8 cellular contexts compared by ENCODE assay signal in the genomic region with DNA sequence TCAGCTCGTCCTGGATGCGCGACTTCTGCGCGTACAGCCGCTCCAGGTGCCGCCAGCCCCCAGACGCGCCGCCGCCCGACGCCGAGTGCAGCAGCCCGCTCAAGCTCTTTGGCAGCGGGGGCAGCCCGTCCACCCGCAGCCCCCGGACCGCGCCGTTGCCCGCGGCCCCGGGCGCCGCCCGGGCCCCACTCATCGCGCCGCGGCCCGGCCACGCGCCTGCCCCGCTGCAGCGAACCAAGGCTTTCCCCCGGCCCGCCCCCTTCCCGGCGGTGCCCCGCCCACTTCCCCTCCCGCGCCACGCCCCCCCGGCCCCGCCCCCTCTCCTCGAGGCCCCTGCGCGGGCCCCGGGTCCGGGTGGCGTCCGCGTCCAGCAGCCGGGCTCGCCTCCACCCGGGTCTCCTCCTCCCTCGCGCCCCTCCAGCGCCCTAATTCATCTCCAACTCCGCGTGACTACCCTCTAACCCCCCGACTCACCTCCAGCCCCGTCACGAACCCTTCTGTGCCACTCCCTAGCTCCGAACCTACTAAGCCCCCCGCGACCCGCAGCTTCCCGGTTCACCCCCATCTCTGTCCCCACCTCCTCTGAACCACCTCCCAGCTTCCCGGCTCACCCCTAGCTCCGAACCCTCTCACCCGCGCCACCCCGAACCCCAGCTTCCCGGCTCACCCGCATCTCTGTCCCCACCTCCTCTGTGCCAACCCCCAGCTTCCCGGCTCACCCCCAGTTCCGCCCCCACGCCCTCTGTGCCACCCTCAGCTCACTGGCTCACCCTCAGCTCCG. TPM values are rescaled to one million over a fixed set of nuclear protein-coding genes. Genes with fewer than 3 reads are reported as not detected.
DNase-seq lines count a peak whose midpoint lies in the region; ATAC-seq and TF ChIP-seq lines count a peak whose summit lies in the region.

A gene (minus strand): TSS at position 236 of the 781 bp plus-strand sequence. CDS start 43 bp downstream, at position 193.

- peaks cover 4 to 8% of the 10 kb centered on the region in 2 donors for H3K27me3 Mint-ChIP-seq in natural killer cell (ENCODE audit: low read depth in 2 of 2)

- in situ Hi-C loops in HAP-1 (cut with MboI; ENCODE audit: low sequenced_read_pairs), result no loop called here

- H3K4me3 Mint-ChIP-seq in natural killer cell, result peak within 1 kb of the TSS; percentile 86

- TF ChIP-seq POLR2A in esophagus squamous epithelium (IDR thresholded peaks at IDR 0.05), result peak in 1 of 4 donors; percentile 49

- DNase-seq in GM12865 (ENCODE audit: low read depth) (peak; percentile 59), HAP-1 (ENCODE audit: low spot score in 2 of 2) (peak; percentile 18 to 80), NT2/D1 (ENCODE audit: low read depth, low spot score) (no peak), activated T-cell treated with anti-CD3 and anti-CD28 coated beads for 48 hours (ENCODE audit: low read depth) (peak; percentile 63), esophagus squamous epithelium (lab: John Stamatoyannopoulos, UW) (no peak), natural killer cell (peak; percentile 65), HPDE6-E6E7 (ENCODE audit: extremely low spot score) (no peak)
- peak; percentile 36 to 83 (median 69) for DNase-seq in stimulated activated naive CD4-positive, alpha-beta T cell (lab: John Stamatoyannopoulos, UW)

- intact Hi-C loops in esophagus squamous epithelium (cut with DNase I) (no loop called here), natural killer cell (cut with micrococcal nuclease) (loop anchor here (10.0 kb wide), 1 partner anchor 485 kb away; a partner anchor contains a TSS)

- H3K4me3 ChIP-seq in GM12865 (ENCODE audit: low read depth, low read length) (peak within 1 kb of the TSS; percentile 47), HAP-1 (peak within 1 kb of the TSS; percentile 73), NT2/D1 (ENCODE audit: insufficient read length, low read depth) (peak within 1 kb of the TSS; percentile 71), esophagus squamous epithelium (peak within 1 kb of the TSS; percentile 63 to 91 (median 88))

- TF ChIP-seq CTCF in GM12865 (IDR thresholded peaks at IDR 0.05; ENCODE audit: insufficient read depth, low read depth, low read length, missing control alignments) (no peak), esophagus squamous epithelium (IDR thresholded peaks at IDR 0.05) (no peak), natural killer cell (IDR thresholded peaks at IDR 0.05) (no peak)

- H3K9ac ChIP-seq in NT2/D1 (ENCODE audit: insufficient read length, low read depth), result peak within 1 kb of the TSS; percentile 80

- H3K27me3 ChIP-seq in HAP-1 (ENCODE audit: low read depth) (peaks cover under 1% of the 10 kb centered on the region), NT2/D1 (ENCODE audit: insufficient read depth, insufficient read length) (peaks cover 53% of the 10 kb centered on the region), esophagus squamous epithelium (peaks cover 0 to 30% (median 1%) of the 10 kb centered on the region in 4 donors)

- H3K9me3 ChIP-seq in HAP-1, result no peaks in the 10 kb centered on the region; the same call in 1 of the 2 replicates
- peaks cover 10% of the 10 kb centered on the region for H3K9me3 ChIP-seq in NT2/D1 (ENCODE audit: insufficient read depth, low read length)
- H3K9me3 ChIP-seq in esophagus squamous epithelium, result peaks cover 0 to 9% (median 5%) of the 10 kb centered on the region in 3 donors

- peak within 1 kb of the TSS; percentile 22 to 58 for H3K27ac Mint-ChIP-seq in natural killer cell

- H3K4me1 Mint-ChIP-seq in natural killer cell, result peaks cover 18 to 27% of the 10 kb centered on the region in 2 donors

- peaks cover 4% of the 10 kb centered on the region for H3K4me1 ChIP-seq in HAP-1
- peaks cover 4% of the 10 kb centered on the region for H3K4me1 ChIP-seq in NT2/D1 (ENCODE audit: insufficient read depth, insufficient read length)
- peaks cover 12 to 31% (median 15%) of the 10 kb centered on the region in 3 donors for H3K4me1 ChIP-seq in esophagus squamous epithelium

- H3K9me3 Mint-ChIP-seq in natural killer cell, result peaks cover 2% of the 10 kb centered on the region in 2 donors

- peak within 1 kb of the TSS; percentile 63 to 84 (median 72) for H3K27ac ChIP-seq in esophagus squamous epithelium

- WGBS in esophagus squamous epithelium, 2 donors, result 0 to 2% methylated on average over 17 to 26 of the region's 82 CpGs

- ATAC-seq in natural killer cell, result peak; percentile 85 to 89 (median 85)

- H3K36me3 ChIP-seq in HAP-1 (replicated peaks) (no peaks in the 10 kb centered on the region), NT2/D1 (ENCODE audit: insufficient read depth, insufficient read length, low read length) (no peaks in the 10 kb centered on the region), esophagus squamous epithelium (no peaks in the 10 kb centered on the region)

- H3K36me3 Mint-ChIP-seq in natural killer cell, result no peaks in the 10 kb centered on the region

RNA-seq across cellular contexts. Expression of the gene that starts here (rescaled TPM):
- total RNA-seq in esophagus squamous epithelium (10 to 100 TPM in 3 of 4 donors, 1 to 10 TPM in 1; 5.0 to 24.8 (median 17.1) TPM), natural killer cell (1 to 10 TPM; 1.4 to 2.5 (median 2.0) TPM)

Comparison
In these comparisons a context has a peak if more than half of its experiments do, and no peak if none do; other contexts are left out.
1. DNase-seq: peak in GM12865 (single experiment), HAP-1 (2 of 2), activated T-cell treated with anti-CD3 and anti-CD28 coated beads for 48 hours (single experiment), natural killer cell (single experiment) and stimulated activated naive CD4-positive, alpha-beta T cell (6 of 6); none in NT2/D1 (single experiment), esophagus squamous epithelium (single experiment) and HPDE6-E6E7 (single experiment).
2. Peak in every context shown above with its lines, with median percentiles within 50 percentile points of each other: H3K4me3 ChIP-seq.